Comparison of ENCODE assay signal across 20 cellular contexts in genomic region chr1:202292773-202293172, GRCh38.
"Had no signal": no experiment of that assay in that cellular context is flagged by ENCODE, and none has a peak within 500 bp of the region (broad histone marks: within the 10 kb centered on the region; RNA-seq: fewer than 3 reads in every experiment).

No MANE protein-coding gene starts in this region.

- H3K27ac ChIP-seq: neural progenitor cell, pancreas, tibial nerve, upper lobe of right lung, vagina had no signal

- ATAC-seq: naive thymus-derived CD8-positive, alpha-beta T cell; sciatic nerve; stimulated activated memory B cell treated with anti-CD40 and anti-IgM and Interleukin-4, amounts not matched to agents 10 μg/mL and 1 μg/mL and 100 μg/mL, for 72 hours had no signal

- H3K27me3 ChIP-seq: neural progenitor cell, pancreas, spleen, tibial nerve, upper lobe of right lung, vagina had no signal

- FAIRE-seq: endometrium, frontal cortex, kidney, pancreas had no signal

- H3K36me3 ChIP-seq: neural progenitor cell, pancreas, spleen, tibial nerve, upper lobe of right lung, vagina had no signal

- H3K4me3 ChIP-seq: lung, neural progenitor cell, pancreas, spleen, tibial nerve, upper lobe of right lung, vagina had no signal

- H3K9ac ChIP-seq: neural progenitor cell had no signal

- DNase-seq: cortex of kidney; effector memory CD4-positive, alpha-beta T cell; kidney; mesendoderm; naive thymus-derived CD8-positive, alpha-beta T cell; nucleus accumbens; pancreas; stimulated activated CD4-positive, alpha-beta T cell treated with anti-CD3 and anti-CD28 coated beads, Interleukin-15, amount 100 ng/mL, for 24 hours; stimulated activated CD4-positive, alpha-beta T cell treated with anti-CD3 and anti-CD28 coated beads, Interleukin-1b, Interleukin-23, amount 100 ng/mL, for 48 hours; stimulated activated CD4-positive, alpha-beta T cell treated with anti-CD3 and anti-CD28 coated beads, Interleukin-4, amount 100 ng/mL, for 24 hours; upper lobe of right lung had no signal

- H3K9me3 ChIP-seq: pancreas, spleen, upper lobe of right lung, vagina had no signal

- H3K4me1 ChIP-seq: pancreas, tibial nerve, upper lobe of right lung, vagina had no signal

- H2AFZ ChIP-seq: neural progenitor cell had no signal

- H3K4me2 ChIP-seq: neural progenitor cell had no signal
